In genomic region chr22:36162127-36163034, GRCh38 we compare ENCODE assay signal across 1 cellular context.
TF ChIP-seq lines count a peak whose summit lies in the region.

No MANE protein-coding gene starts in this region.

TF ChIP-seq in GM12878, 131 proteins besides CTCF, POLR2A, EP300 and RAD21 (continued from another document):
- TF ChIP-seq MLLT1 (IDR thresholded peaks at IDR 0.05) (0 out of 2 replicates have a peak, but pooled peaks have one; percentile 60), JUND (IDR thresholded peaks at IDR 0.05; ENCODE audit: low read depth, low read length) (no peak), RELB (IDR thresholded peaks at IDR 0.05; ENCODE audit: low read depth) (peak; percentile 88; the same call in 1 of the 2 replicates), RFX5 (IDR thresholded peaks at IDR 0.05; ENCODE audit: low read depth, low read length) (no peak), CREB1 (IDR thresholded peaks at IDR 0.05; ENCODE audit: low read depth) (0 out of 2 replicates have a peak, but pooled peaks have one; percentile 11), TAF1 (IDR thresholded peaks at IDR 0.05; ENCODE audit: borderline replicate concordance, low read depth, low read length) (no peak), E4F1 (IDR thresholded peaks at IDR 0.05; ENCODE audit: borderline replicate concordance, partially characterized antibody) (no peak), CREM (IDR thresholded peaks at IDR 0.05; ENCODE audit: low read depth) (0 out of 2 replicates have a peak, but pooled peaks have one; percentile 57), FOXK2 (IDR thresholded peaks at IDR 0.05) (no peak), DPF2 (IDR thresholded peaks at IDR 0.05) (peak; percentile 82), NRF1 (conservative IDR thresholded peaks at IDR 0.05; ENCODE audit: low read depth, low read length) (no peak), RBBP5 (conservative IDR thresholded peaks at IDR 0.05) (no peak), SUZ12 (IDR thresholded peaks at IDR 0.05; ENCODE audit: unreplicated experiment) (no peak), JUNB (IDR thresholded peaks at IDR 0.05) (peak; percentile 81), PBX3 (IDR thresholded peaks at IDR 0.05; ENCODE audit: insufficient replicate concordance, low read depth, low read length) (peak; percentile 66), NBN (IDR thresholded peaks at IDR 0.05) (peak; percentile 77), SREBF2 (IDR thresholded peaks at IDR 0.05; ENCODE audit: low read length) (no peak), PAX5 (IDR thresholded peaks at IDR 0.05; ENCODE audit: borderline replicate concordance, low read depth, low read length) (0 out of 2 replicates have a peak, but pooled peaks have one; percentile 5), CBX3 (IDR thresholded peaks at IDR 0.05; ENCODE audit: borderline replicate concordance, low read depth) (no peak), MAX (IDR thresholded peaks at IDR 0.05; ENCODE audit: low read depth, low read length) (0 out of 2 replicates have a peak, but pooled peaks have one; percentile 13), CUX1 (IDR thresholded peaks at IDR 0.05; ENCODE audit: insufficient replicate concordance, low read depth, low read length) (no peak), RUNX3 (IDR thresholded peaks at IDR 0.05; ENCODE audit: low read length) (peak; percentile 95), TCF7 (IDR thresholded peaks at IDR 0.05; ENCODE audit: borderline replicate concordance) (no peak; the same call in 1 of the 2 replicates), IRF3 (IDR thresholded peaks at IDR 0.05) (no peak), EED (IDR thresholded peaks at IDR 0.05; ENCODE audit: low read depth) (peak; percentile 83), TCF12 (IDR thresholded peaks at IDR 0.05; ENCODE audit: low read depth, low read length) (no peak), ATF2 (IDR thresholded peaks at IDR 0.05; ENCODE audit: low read length) (peak; percentile 89), GABPA (IDR thresholded peaks at IDR 0.05; ENCODE audit: low read depth) (no peak), HDAC6 (IDR thresholded peaks at IDR 0.05; ENCODE audit: unreplicated experiment) (no peak), SIN3A (IDR thresholded peaks at IDR 0.05; ENCODE audit: low read depth, low read length) (no peak), PML (IDR thresholded peaks at IDR 0.05; ENCODE audit: low read length) (0 out of 2 replicates have a peak, but pooled peaks have one; percentile 34), ATF7 (IDR thresholded peaks at IDR 0.05; ENCODE audit: low read depth) (peak; percentile 87), ZNF217 (IDR thresholded peaks at IDR 0.05) (no peak)
